ENCODE assay signal across 2 cellular contexts in genomic region chr12:8146416-8146771, GRCh38.
A peak's percentile ranks its signal among the peaks of the same experiment; 100 is the strongest.
TF ChIP-seq lines count a peak whose summit lies in the region.

No MANE protein-coding gene starts in this region.

TF ChIP-seq in WTC11, 78 proteins besides CTCF, POLR2A, EP300 and RAD21:
- TF ChIP-seq CREM (CRISPR knock-in tag; IDR thresholded peaks at IDR 0.05) (0 out of 2 replicates have a peak, but pooled peaks have one; percentile 15), E2F1 (CRISPR knock-in tag; IDR thresholded peaks at IDR 0.05) (no peak), CDX4 (CRISPR knock-in tag; IDR thresholded peaks at IDR 0.05; ENCODE audit: borderline replicate concordance) (no peak)
TF ChIP-seq in WTC11: peak in this region for 1.

TF ChIP-seq in H1, 55 proteins besides CTCF, POLR2A, EP300 and RAD21:
- TF ChIP-seq FOSL1 (IDR thresholded peaks at IDR 0.05; ENCODE audit: insufficient read depth, low read depth, low read length), result no peak
- no peak for TF ChIP-seq RXRA (IDR thresholded peaks at IDR 0.05; ENCODE audit: insufficient read depth, low read depth, low read length)
- no peak for TF ChIP-seq GTF2F1 (IDR thresholded peaks at IDR 0.05; ENCODE audit: borderline replicate concordance, low read depth, low read length)
- no peak for TF ChIP-seq HDAC2 (IDR thresholded peaks at IDR 0.05; ENCODE audit: borderline replicate concordance in 1 of 2, low read depth in 2 of 2, low read length in 2 of 2)
- TF ChIP-seq RNF2 (IDR thresholded peaks at IDR 0.05; ENCODE audit: borderline replicate concordance, low read depth, low read length, missing control alignments, poor library complexity, severe bottlenecking), result no peak
- TF ChIP-seq ZNF274 (IDR thresholded peaks at IDR 0.05; ENCODE audit: borderline replicate concordance, extremely low read depth, low read length), result no peak
- TF ChIP-seq YY1 (IDR thresholded peaks at IDR 0.05; ENCODE audit: low read depth, low read length), result no peak
- no peak for TF ChIP-seq RFX5 (IDR thresholded peaks at IDR 0.05; ENCODE audit: borderline replicate concordance, low read depth, low read length)
- TF ChIP-seq RBBP5 (IDR thresholded peaks at IDR 0.05; ENCODE audit: borderline replicate concordance, low read depth, low read length), result no peak
- TF ChIP-seq POU5F1 (IDR thresholded peaks at IDR 0.05; ENCODE audit: low read depth, low read length), result no peak
